In genomic region chr5:126872558-126873349, GRCh38 we compare ENCODE assay signal across 1 cellular context.
TF ChIP-seq lines count a peak whose summit lies in the region.

No MANE protein-coding gene starts in this region.

TF ChIP-seq in WTC11, 78 proteins besides CTCF, POLR2A, EP300 and RAD21 (continued from another document):
- TF ChIP-seq ZNF512 (CRISPR knock-in tag; IDR thresholded peaks at IDR 0.05; ENCODE audit: borderline replicate concordance), result no peak
- no peak for TF ChIP-seq CREB1 (CRISPR knock-in tag; IDR thresholded peaks at IDR 0.05)
- TF ChIP-seq FOXJ3 (CRISPR knock-in tag; IDR thresholded peaks at IDR 0.05; ENCODE audit: borderline replicate concordance), result no peak
- TF ChIP-seq ATF2 (CRISPR knock-in tag; IDR thresholded peaks at IDR 0.05; ENCODE audit: borderline replicate concordance, low read depth), result no peak
- TF ChIP-seq PREB (CRISPR knock-in tag; IDR thresholded peaks at IDR 0.05; ENCODE audit: borderline replicate concordance), result no peak
- TF ChIP-seq ERG (CRISPR knock-in tag; IDR thresholded peaks at IDR 0.05), result no peak
- no peak for TF ChIP-seq ZMAT4 (CRISPR knock-in tag; IDR thresholded peaks at IDR 0.05)
- TF ChIP-seq HMGA2 (CRISPR knock-in tag; IDR thresholded peaks at IDR 0.05), result no peak
- TF ChIP-seq ZNF416 (CRISPR knock-in tag; IDR thresholded peaks at IDR 0.05), result no peak
- no peak for TF ChIP-seq TP53 (CRISPR knock-in tag; IDR thresholded peaks at IDR 0.05)
- no peak for TF ChIP-seq MLX (CRISPR knock-in tag; IDR thresholded peaks at IDR 0.05)
TF ChIP-seq in WTC11: peak in this region for 0.
